Comparison of ENCODE assay signal across 8 cellular contexts in the genomic region with DNA sequence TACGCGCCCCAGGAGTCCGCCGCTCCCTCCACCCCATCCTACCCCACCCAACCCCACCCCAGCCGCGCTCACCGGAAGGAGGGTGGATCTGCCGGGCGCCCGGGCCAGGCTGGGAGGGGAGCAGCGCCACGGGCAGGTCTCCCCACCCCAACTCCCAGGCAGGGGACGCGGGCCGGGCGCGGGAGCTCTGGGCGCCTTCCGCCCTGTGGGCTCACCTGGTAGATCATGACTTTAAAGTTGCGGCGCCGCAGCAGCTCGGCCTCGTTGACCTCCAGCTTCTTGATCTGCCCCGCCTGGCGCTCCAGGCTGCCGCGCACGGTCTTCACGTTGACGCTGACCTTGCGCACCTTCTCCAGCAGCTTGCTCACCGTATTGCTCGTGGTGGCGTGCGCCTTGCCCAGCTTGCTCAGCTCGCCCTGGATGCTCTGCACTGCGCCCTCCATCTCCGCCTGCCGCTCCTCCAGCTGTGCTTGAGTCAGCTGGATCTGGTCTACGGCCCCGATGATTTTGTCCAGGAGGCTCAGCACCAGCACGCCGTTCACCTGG. TPM values are rescaled to one million over a fixed set of nuclear protein-coding genes. Genes with fewer than 3 reads are reported as not detected.
DNase-seq lines count a peak whose midpoint lies in the region; ATAC-seq and TF ChIP-seq lines count a peak whose summit lies in the region.

No MANE protein-coding gene starts in this region.

- CTCF ChIA-PET in T-cell (lab: Charles Lee): interaction anchor here in 1 of 2 donors (0.6 kb wide), 1 partner anchor 49 kb away, joined by 4 read pairs; no protein-coding TSS in a partner anchor

- peaks cover 18% of the 10 kb centered on the region for H3K79me2 ChIP-seq in GM23338 (replicated peaks; ENCODE audit: insufficient read depth)
- H3K79me2 ChIP-seq in Karpas-422 (ENCODE audit: low read length): no peaks in the 10 kb centered on the region

- no peaks in the 10 kb centered on the region; the same call in 2 of the 3 replicates for H3K9me3 Mint-ChIP-seq in GM23338
- no peaks in the 10 kb centered on the region for H3K9me3 Mint-ChIP-seq in T-cell

- H3K4me1 ChIP-seq in GM23338 (ENCODE audit: insufficient read depth) (peaks cover 34% of the 10 kb centered on the region), lower lobe of right lung (peaks cover 49% of the 10 kb centered on the region), suprapubic skin (peaks cover 71% of the 10 kb centered on the region), Karpas-422 (ENCODE audit: low read length) (no peaks in the 10 kb centered on the region)

- TF ChIP-seq CTCF in GM23338 (conservative IDR thresholded peaks at IDR 0.05; ENCODE audit: low read depth in 2 of 2) (no peak), choroid plexus epithelial cell (conservative IDR thresholded peaks at IDR 0.05; ENCODE audit: low read depth, low read length) (no peak), lower lobe of right lung (IDR thresholded peaks at IDR 0.05) (no peak), suprapubic skin (IDR thresholded peaks at IDR 0.05) (no peak)

- H3K27ac Mint-ChIP-seq in GM23338 (no peak overlapping the region; the same call in 1 of the 2 replicates), T-cell (peak overlapping the region in 1 of 2 donors; percentile 5)

- H3K27me3 Mint-ChIP-seq in GM23338 (ENCODE audit: insufficient read depth, low read depth, poor library complexity): peaks cover 36% of the 10 kb centered on the region
- peaks cover 10 to 41% of the 10 kb centered on the region in 2 donors for H3K27me3 Mint-ChIP-seq in T-cell

- H3K4me1 Mint-ChIP-seq in GM23338: peaks cover 34% of the 10 kb centered on the region
- H3K4me1 Mint-ChIP-seq in T-cell: peaks cover 12 to 20% (median 15%) of the 10 kb centered on the region in 3 donors

- 0% methylated on average over 18 of the region's 44 CpGs for WGBS in suprapubic skin

- DNase-seq in GM23338 (ENCODE audit: low spot score): peak; percentile 70
- DNase-seq in T-cell: peak in 8 of 34 experiments; percentile 9 to 35 (median 27)
- DNase-seq in choroid plexus epithelial cell (ENCODE audit: low read depth): peak; percentile 52
- peak; percentile 68 for DNase-seq in lower lobe of right lung
- no peak for DNase-seq in suprapubic skin (ENCODE audit: low spot score in 2 of 2)
- DNase-seq in Karpas-422: no peak

- H3K4me2 ChIP-seq in GM23338: peak overlapping the region; percentile 100
- no peak overlapping the region for H3K4me2 ChIP-seq in Karpas-422 (ENCODE audit: low read depth, low read length, poor library complexity, severe bottlenecking)

- no peak for TF ChIP-seq EP300 in suprapubic skin (IDR thresholded peaks at IDR 0.05)

- peak overlapping the region; percentile 97 for H3K4me3 ChIP-seq in GM23338
- H3K4me3 ChIP-seq in choroid plexus epithelial cell (ENCODE audit: low read depth, low read length): peak overlapping the region; percentile 97
- H3K4me3 ChIP-seq in lower lobe of right lung: peak overlapping the region; percentile 94
- peak overlapping the region; percentile 77 for H3K4me3 ChIP-seq in suprapubic skin
- no peak overlapping the region for H3K4me3 ChIP-seq in Karpas-422 (ENCODE audit: low read length)

- H2AFZ ChIP-seq in GM23338: peak overlapping the region; percentile 90
- no peak overlapping the region for H2AFZ ChIP-seq in Karpas-422 (ENCODE audit: low read length)

- intact Hi-C loops in lower lobe of right lung (cut with DNase I): no loop called here

- H3K9me2 ChIP-seq in GM23338 (ENCODE audit: insufficient read depth) (no peaks in the 10 kb centered on the region), Karpas-422 (replicated peaks; ENCODE audit: insufficient read depth, low read length) (no peaks in the 10 kb centered on the region)

- H3F3A ChIP-seq in GM23338 (replicated peaks; ENCODE audit: low read depth): peaks cover 12% of the 10 kb centered on the region; the same call in 1 of the 2 replicates

- H3K27me3 ChIP-seq in GM23338 (ENCODE audit: insufficient read depth): peaks cover 34% of the 10 kb centered on the region
- H3K27me3 ChIP-seq in lower lobe of right lung (ENCODE audit: low read depth): peaks cover 19% of the 10 kb centered on the region
- H3K27me3 ChIP-seq in suprapubic skin: no peaks in the 10 kb centered on the region
- H3K27me3 ChIP-seq in Karpas-422 (ENCODE audit: low read length): no peaks in the 10 kb centered on the region

- H3K9ac ChIP-seq in Karpas-422 (ENCODE audit: low read length): no peak overlapping the region

- no peak for TF ChIP-seq POLR2A in suprapubic skin (IDR thresholded peaks at IDR 0.05)

- H3K4me3 Mint-ChIP-seq in GM23338 (peak overlapping the region; percentile 91), T-cell (peak overlapping the region; percentile 71 to 88 (median 77))

- POLR2A ChIA-PET in T-cell (lab: Charles Lee): no interaction called here

- H3K36me3 Mint-ChIP-seq in GM23338 (ENCODE audit: low read depth): peaks cover 3% of the 10 kb centered on the region; the same call in 1 of the 3 replicates
- no peaks in the 10 kb centered on the region for H3K36me3 Mint-ChIP-seq in T-cell

- H3K9me3 ChIP-seq in lower lobe of right lung (no peaks in the 10 kb centered on the region), suprapubic skin (no peaks in the 10 kb centered on the region), Karpas-422 (ENCODE audit: low read length) (no peaks in the 10 kb centered on the region)

- no peak overlapping the region for H3K27ac ChIP-seq in GM23338 (ENCODE audit: low read depth)
- H3K27ac ChIP-seq in lower lobe of right lung: peak overlapping the region; percentile 94
- peak overlapping the region; percentile 93 for H3K27ac ChIP-seq in suprapubic skin
- H3K27ac ChIP-seq in Karpas-422 (ENCODE audit: low read length): no peak overlapping the region

- H3K36me3 ChIP-seq in GM23338 (ENCODE audit: insufficient read depth) (no peaks in the 10 kb centered on the region), lower lobe of right lung (no peaks in the 10 kb centered on the region), suprapubic skin (no peaks in the 10 kb centered on the region), Karpas-422 (ENCODE audit: insufficient read depth, low read length) (no peaks in the 10 kb centered on the region)

- peak; percentile 37 for ATAC-seq in GM23338
- peak; percentile 64 to 73 (median 72) for ATAC-seq in T-cell (replicated peaks in 1 of 4)
- ATAC-seq in lower lobe of right lung: peak; percentile 49 to 61
- ATAC-seq in HG02642 (IDR thresholded peaks at IDR 0.05; ENCODE audit: poor library complexity, unreplicated experiment): no peak
- no peak for ATAC-seq in HG03159 (IDR thresholded peaks at IDR 0.05; ENCODE audit: unreplicated experiment)

- peaks cover 7% of the 10 kb centered on the region for H4K20me1 ChIP-seq in GM23338 (replicated peaks; ENCODE audit: insufficient read depth)
- H4K20me1 ChIP-seq in Karpas-422 (ENCODE audit: insufficient read depth, low read depth, low read length): no peaks in the 10 kb centered on the region

TF ChIP-seq in GM23338, 12 proteins besides CTCF, POLR2A, EP300 and RAD21 (continues in another document):
- no peak for TF ChIP-seq ZNF331 (CRISPR knock-in tag; IDR thresholded peaks at IDR 0.05; ENCODE audit: low read depth)
- TF ChIP-seq, protein P1, sequence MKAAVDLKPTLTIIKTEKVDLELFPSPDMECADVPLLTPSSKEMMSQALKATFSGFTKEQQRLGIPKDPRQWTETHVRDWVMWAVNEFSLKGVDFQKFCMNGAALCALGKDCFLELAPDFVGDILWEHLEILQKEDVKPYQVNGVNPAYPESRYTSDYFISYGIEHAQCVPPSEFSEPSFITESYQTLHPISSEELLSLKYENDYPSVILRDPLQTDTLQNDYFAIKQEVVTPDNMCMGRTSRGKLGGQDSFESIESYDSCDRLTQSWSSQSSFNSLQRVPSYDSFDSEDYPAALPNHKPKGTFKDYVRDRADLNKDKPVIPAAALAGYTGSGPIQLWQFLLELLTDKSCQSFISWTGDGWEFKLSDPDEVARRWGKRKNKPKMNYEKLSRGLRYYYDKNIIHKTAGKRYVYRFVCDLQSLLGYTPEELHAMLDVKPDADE (IDR thresholded peaks at IDR 0.05): no peak
- TF ChIP-seq POLR2AphosphoS5 (IDR thresholded peaks at IDR 0.05; ENCODE audit: low read depth): no peak
- TF ChIP-seq NANOG (IDR thresholded peaks at IDR 0.05; ENCODE audit: borderline replicate concordance): no peak
- no peak for TF ChIP-seq CREB1 (CRISPR knock-in tag; IDR thresholded peaks at IDR 0.05; ENCODE audit: low read depth)
- no peak for TF ChIP-seq JUNB (IDR thresholded peaks at IDR 0.05; ENCODE audit: unreplicated experiment)

RNA-seq across cellular contexts. Expression of a gene that starts 0.6 kb away (rescaled TPM):
- total RNA-seq in GM23338 (2014; rRNA removed; shearing (Covaris generic)): 33.3 and 35.7 TPM in 2 replicates
- polyA plus RNA-seq in GM23338 (2016; fragmentation: Nextera tagmentation; extraction: Ambion mirVana): 18.1 and 20.0 TPM in 2 replicates
- 1 to 10 TPM in 4 of 5 donors, under 1 TPM in 1; 0.83 to 2.3 (median 2.1) TPM for total RNA-seq in T-cell
- total RNA-seq in lower lobe of right lung: 269 TPM
- 100 to 1,000 TPM; 153 to 224 (median 182) TPM for total RNA-seq in suprapubic skin
- not detected in 2 replicates for total RNA-seq in Karpas-422 (2014; rRNA removed; shearing (Covaris generic); ENCODE audit: low replicate concordance)

RNA-seq across cellular contexts. Expression of a gene that starts 34.2 kb away (rescaled TPM):
- total RNA-seq in GM23338 (2014; rRNA removed; shearing (Covaris generic)): 78.0 and 83.2 TPM in 2 replicates
- 41.7 and 49.5 TPM in 2 replicates for polyA plus RNA-seq in GM23338 (2016; fragmentation: Nextera tagmentation; extraction: Ambion mirVana)
- total RNA-seq in T-cell (100 to 1,000 TPM; 113 to 242 (median 129) TPM), lower lobe of right lung (278 TPM), suprapubic skin (100 to 1,000 TPM; 144 to 174 (median 152) TPM)
- total RNA-seq in Karpas-422 (2014; rRNA removed; shearing (Covaris generic); ENCODE audit: low replicate concordance): 16.3 and 24.4 TPM in 2 replicates

RNA-seq across cellular contexts. Expression of a gene that starts 36.2 kb away (rescaled TPM):
- total RNA-seq in GM23338 (2014; rRNA removed; shearing (Covaris generic)): 42.3 and 42.8 TPM in 2 replicates
- 23.9 and 25.8 TPM in 2 replicates for polyA plus RNA-seq in GM23338 (2016; fragmentation: Nextera tagmentation; extraction: Ambion mirVana)
- 10 to 100 TPM; 11.1 to 18.0 (median 14.9) TPM for total RNA-seq in T-cell
- total RNA-seq in lower lobe of right lung: 107 TPM
- total RNA-seq in suprapubic skin: 100 to 1,000 TPM; 102 to 194 (median 142) TPM
- 53.1 and 59.9 TPM in 2 replicates for total RNA-seq in Karpas-422 (2014; rRNA removed; shearing (Covaris generic); ENCODE audit: low replicate concordance)

Comparison
In these comparisons a context has a peak if more than half of its experiments do, and no peak if none do; other contexts are left out.
1. ATAC-seq: peak in GM23338 (single experiment), T-cell (4 of 4) and lower lobe of right lung (2 of 2); none in HG02642 (single experiment) and HG03159 (single experiment).
2. DNase-seq: peak in GM23338 (single experiment), choroid plexus epithelial cell (single experiment) and lower lobe of right lung (single experiment); none in suprapubic skin (0 of 2) and Karpas-422 (single experiment).
3. H3K27ac ChIP-seq: peak in lower lobe of right lung (single experiment) and suprapubic skin (single experiment); none in GM23338 (single experiment) and Karpas-422 (single experiment).
4. RNA of a gene that starts 0.6 kb away (total RNA-seq): 269 TPM in lower lobe of right lung (single experiment), 153 to 224 TPM in suprapubic skin and 33.3 to 35.7 TPM in GM23338; 0.83 to 2.3 TPM in T-cell and not detected in Karpas-422; every median in the first group is over 10 times any median in the second.